Comparison of ENCODE assay signal across 8 cellular contexts in genomic region chr19:35269425-35270117, GRCh38.
DNase-seq lines count a peak whose midpoint lies in the region; ATAC-seq and TF ChIP-seq lines count a peak whose summit lies in the region.

No MANE protein-coding gene starts in this region.

- peak; percentile 49 for ATAC-seq in GM18502 (IDR thresholded peaks at IDR 0.05; ENCODE audit: poor library complexity, unreplicated experiment)
- ATAC-seq in HG03025 (IDR thresholded peaks at IDR 0.05; ENCODE audit: low FRiP score, unreplicated experiment), result peak; percentile 37

- TF ChIP-seq CTCF in 22Rv1 (IDR thresholded peaks at IDR 0.05), result peak; percentile 90

- H3K27ac ChIP-seq in 22Rv1 (peak overlapping the region; percentile 98), caudate nucleus (ENCODE audit: low read depth, low read length) (peak overlapping the region; percentile 89)

- DNase-seq in NCI-H2196 (lab: John Stamatoyannopoulos, UW; ENCODE audit: unreplicated experiment) (peak; percentile 91), caudate nucleus (lab: John Stamatoyannopoulos, UW) (peak in 56 of 61 donors; percentile 34 to 88 (median 72)), islet precursor cell (peak; percentile 96)
- DNase-seq in activated CD4-positive, CD25-positive, alpha-beta regulatory T cell (lab: John Stamatoyannopoulos, UW), result peak; percentile 46 to 68 (median 64)
- DNase-seq in stimulated activated CD4-positive, alpha-beta T cell treated with anti-CD3 and anti-CD28 coated beads, Interleukin-12 subunit alpha, Interleukin-12 subunit beta, amount 100 ng/mL, for 48 hours (ENCODE audit: low read depth in 2 of 3, low spot score in 1 of 3), result peak; percentile 59 to 73 (median 65)

Comparison
In these comparisons a context has a peak if more than half of its experiments do, and no peak if none do; other contexts are left out.
1. Peak in every context shown above with its lines: DNase-seq, ATAC-seq and H3K27ac ChIP-seq.